Comparison of ENCODE assay signal across 22 cellular contexts in the genomic region with DNA sequence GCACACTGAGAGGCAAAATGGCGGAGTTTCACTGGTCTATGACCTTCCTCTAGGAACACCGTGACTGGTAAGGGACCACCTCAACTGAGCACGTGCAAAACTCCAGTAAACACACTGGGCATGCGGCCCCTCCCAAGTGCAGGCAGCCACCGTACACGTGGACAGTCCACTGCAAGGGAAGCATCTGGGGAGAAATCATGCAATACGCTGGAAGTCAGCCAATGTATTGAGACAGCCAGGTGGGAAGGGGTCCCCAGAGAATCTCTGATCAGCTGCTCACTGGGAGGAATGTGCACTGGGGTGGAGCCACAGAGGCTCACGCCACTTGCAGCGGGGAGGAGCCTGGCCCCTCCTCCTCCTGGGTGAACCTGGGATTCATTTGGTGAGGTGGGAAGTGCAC. TPM values are rescaled to one million over a fixed set of nuclear protein-coding genes. Genes with fewer than 3 reads are reported as not detected.
DNase-seq lines count a peak whose midpoint lies in the region; TF ChIP-seq lines count a peak whose summit lies in the region.
"Had no signal": no experiment of that assay in that cellular context is flagged by ENCODE, and none has a peak within 500 bp of the region (broad histone marks: within the 10 kb centered on the region; RNA-seq: fewer than 3 reads in every experiment).

No MANE protein-coding gene starts in this region.

- no peak for TF ChIP-seq EP300 in sigmoid colon (IDR thresholded peaks at IDR 0.05)

- peaks cover 0 to 6% (median 0%) of the 10 kb centered on the region in 3 donors for H3K27me3 ChIP-seq in sigmoid colon

- peaks cover 0 to 28% (median 19%) of the 10 kb centered on the region in 4 donors for H3K4me1 ChIP-seq in sigmoid colon
- H3K4me1 ChIP-seq: A549, BE2C, Caco-2 had no signal

- no peak for TF ChIP-seq POLR2A in sigmoid colon (IDR thresholded peaks at IDR 0.05)

- no peak overlapping the region for H3K27ac ChIP-seq in sigmoid colon
- H3K27ac ChIP-seq: A549, SK-N-MC had no signal

- peaks cover 0 to 6% (median 0%) of the 10 kb centered on the region in 4 donors for H3K9me3 ChIP-seq in sigmoid colon
- H3K9me3 ChIP-seq: A549, BE2C had no signal

- H3K4me3 ChIP-seq in fibroblast of the aortic adventitia (ENCODE audit: low read depth, low read length) (no peak overlapping the region), sigmoid colon (no peak overlapping the region)
- H3K4me3 ChIP-seq: A549, SK-N-MC had no signal

- 40 to 61% methylated on average over 9 of the region's 9 CpGs for WGBS in sigmoid colon, 2 donors

- H3K36me3 ChIP-seq in sigmoid colon = no peaks in the 10 kb centered on the region
- H3K36me3 ChIP-seq: BE2C had no signal

- TF ChIP-seq CTCF in fibroblast of the aortic adventitia (IDR thresholded peaks at IDR 0.05; ENCODE audit: insufficient read depth, low read length) = no peak
- no peak for TF ChIP-seq CTCF in sigmoid colon (IDR thresholded peaks at IDR 0.05)

- peak; percentile 6 for DNase-seq in NCI-H1092 treated with DMSO at 0.1 percent for 48 hours (lab: John Stamatoyannopoulos, UW)
- DNase-seq in NCI-H1092 (lab: John Stamatoyannopoulos, UW) = no peak
- DNase-seq in NCI-H2171 (lab: John Stamatoyannopoulos, UW) = peak; percentile 88
- DNase-seq in fibroblast of the aortic adventitia (ENCODE audit: low read depth) = peak; percentile 11
- peak; percentile 39 for DNase-seq in sigmoid colon
- no peak for DNase-seq in SK-N-DZ (ENCODE audit: low spot score)
- DNase-seq in NK-92 (lab: John Stamatoyannopoulos, UW; ENCODE audit: unreplicated experiment) = no peak
- DNase-seq in activated CD4-positive, alpha-beta T cell treated with anti-CD3 and anti-CD28 coated beads, Interleukin-2, amount 50 U/mL, for 1 hour = no peak
- DNase-seq: activated CD8-positive, alpha-beta T cell treated with anti-CD3 and anti-CD28 coated beads, Interleukin-2, amount 10 ng/mL, durations not matched to agents 7 days and 5 days; activated naive CD4-positive, alpha-beta T cell treated with anti-CD3 and anti-CD28 coated beads, Interleukin-2, amount 50 U/mL, for 16 hours; effector memory CD4-positive, alpha-beta T cell; HCEC 1CT; NCI-H1105; stimulated activated CD4-positive, alpha-beta T cell treated with anti-CD3 and anti-CD28 coated beads, Interleukin-12 subunit alpha, Interleukin-12 subunit beta, amount 100 ng/mL, for 4 hours; T1000 had no signal

- intact Hi-C loops in sigmoid colon (cut with DNase I) = no loop called here

RNA-seq across cellular contexts. Expression of a gene that starts 49.3 kb away (rescaled TPM):
- 0.09 and 1.5 TPM in 2 replicates for total RNA-seq in fibroblast of the aortic adventitia (ENCODE audit: low replicate concordance)
- total RNA-seq in sigmoid colon = 1 to 10 TPM in 1 of 4 donors, under 1 TPM in 2, not detected in 1; 0.36 to 1.7 (median 0.41) TPM
- under 1 TPM in 1 of 3 donors, not detected in 2; 0.10 TPM for polyA plus RNA-seq in sigmoid colon
- polyA plus RNA-seq in SK-N-DZ (2014; cell fraction: cytosol; rRNA removed) = 0.02 and 0.08 TPM in 2 replicates
- not detected in 2 replicates for polyA plus RNA-seq in SK-N-DZ (2014; cell fraction: nucleus; rRNA removed)
- total RNA-seq: activated CD8-positive, alpha-beta T cell treated with anti-CD3 and anti-CD28 coated beads, Interleukin-2, amount 10 ng/mL, durations not matched to agents 7 days and 5 days; Caco-2; LHCN-M2; subcutaneous adipose tissue had no signal
- polyA plus RNA-seq: aorta had no signal

Comparison
In these comparisons a context has a peak if more than half of its experiments do, and no peak if none do; other contexts are left out.
1. DNase-seq: peak in NCI-H1092 treated with DMSO at 0.1 percent for 48 hours (single experiment), NCI-H2171 (single experiment), fibroblast of the aortic adventitia (single experiment) and sigmoid colon (single experiment); none in NCI-H1092 (single experiment), SK-N-DZ (single experiment), NK-92 (single experiment) and activated CD4-positive, alpha-beta T cell treated with anti-CD3 and anti-CD28 coated beads, Interleukin-2, amount 50 U/mL, for 1 hour (single experiment).